8 cellular contexts compared by ENCODE assay signal in genomic region chr14:91946313-91947195, GRCh38.
DNase-seq lines count a peak whose midpoint lies in the region; ATAC-seq lines count a peak whose summit lies in the region.

No MANE protein-coding gene starts in this region.

- peak overlapping the region; percentile 66 for H3K27ac ChIP-seq in stomach smooth muscle (ENCODE audit: low read length)

- no peak for ATAC-seq in GM18511 (IDR thresholded peaks at IDR 0.05; ENCODE audit: unreplicated experiment)

- H3K27me3 ChIP-seq in stomach smooth muscle (ENCODE audit: control insufficient read depth in 1 of 2, insufficient read depth in 2 of 2, low read length in 2 of 2): peaks cover 0 to 9% of the 10 kb centered on the region in 2 donors

- DNase-seq in NCI-H2171 treated with DMSO at 0.1 percent for 48 hours (lab: John Stamatoyannopoulos, UW) (peak; percentile 25), NCI-H2171 (lab: John Stamatoyannopoulos, UW) (no peak), astrocyte of the hippocampus (ENCODE audit: low read depth, low spot score) (peak; percentile 41), islet precursor cell (peak; percentile 41), OCI-M2 (lab: John Stamatoyannopoulos, UW; ENCODE audit: unreplicated experiment) (no peak)
- no peak for DNase-seq in stimulated activated naive CD4-positive, alpha-beta T cell treated with Interleukin-2 at 50 U/mL for 16 hours (lab: John Stamatoyannopoulos, UW)

- H3K36me3 ChIP-seq in stomach smooth muscle (ENCODE audit: control insufficient read depth in 2 of 2, insufficient read depth in 2 of 2, low read length in 2 of 2): no peaks in the 10 kb centered on the region

- H3K9me3 ChIP-seq in stomach smooth muscle (ENCODE audit: control insufficient read depth in 2 of 2, low read length in 2 of 2): no peaks in the 10 kb centered on the region

- peaks cover 21% of the 10 kb centered on the region for H3K4me1 ChIP-seq in stomach smooth muscle (ENCODE audit: control insufficient read depth, insufficient read depth, low read length)

- H3K9ac ChIP-seq in stomach smooth muscle (ENCODE audit: low read length in 2 of 2): peak overlapping the region; percentile 47 to 49

- H3K4me3 ChIP-seq in stomach smooth muscle (ENCODE audit: low read length in 2 of 2): peak overlapping the region; percentile 41 to 74

Comparison
In these comparisons a context has a peak if more than half of its experiments do, and no peak if none do; other contexts are left out.
1. DNase-seq: peak in NCI-H2171 treated with DMSO at 0.1 percent for 48 hours (single experiment), astrocyte of the hippocampus (single experiment) and islet precursor cell (single experiment); none in NCI-H2171 (single experiment), stimulated activated naive CD4-positive, alpha-beta T cell treated with Interleukin-2 at 50 U/mL for 16 hours (single experiment) and OCI-M2 (single experiment).